Comparison of ENCODE assay signal across 15 cellular contexts in genomic region chrX:51851507-51852085, GRCh38. TPM values are rescaled to one million over a fixed set of nuclear protein-coding genes. Genes with fewer than 3 reads are reported as not detected.
A peak's percentile ranks its signal among the peaks of the same experiment; 100 is the strongest.
DNase-seq lines count a peak whose midpoint lies in the region; ATAC-seq and TF ChIP-seq lines count a peak whose summit lies in the region.
"Had no signal": no experiment of that assay in that cellular context is flagged by ENCODE, and none has a peak within 500 bp of the region (broad histone marks: within the 10 kb centered on the region; RNA-seq: fewer than 3 reads in every experiment).

No MANE protein-coding gene starts in this region.

- TF ChIP-seq CTCF in activated CD8-positive, alpha-beta T cell treated with anti-CD3 and anti-CD28 coated beads for 36 hours (IDR thresholded peaks at IDR 0.05) = no peak
- TF ChIP-seq CTCF in RWPE2 (IDR thresholded peaks at IDR 0.05; ENCODE audit: poor library complexity, severe bottlenecking) = no peak
- no peak for TF ChIP-seq CTCF in right atrium auricular region (IDR thresholded peaks at IDR 0.05)

- peaks cover 18% of the 10 kb centered on the region for H3K4me1 Mint-ChIP-seq in activated CD8-positive, alpha-beta T cell treated with anti-CD3 and anti-CD28 coated beads for 36 hours (ENCODE audit: low read depth)
- peaks cover 2% of the 10 kb centered on the region for H3K4me1 Mint-ChIP-seq in activated CD8-positive, alpha-beta T cell treated with anti-CD3 and anti-CD28 coated beads, Interleukin-2, amount 10 ng/mL, durations not matched to agents 7 days and 5 days (ENCODE audit: low read depth)
- peaks cover 8% of the 10 kb centered on the region for H3K4me1 Mint-ChIP-seq in stimulated activated naive CD8-positive, alpha-beta T cell treated with anti-CD3 and anti-CD28 coated beads, Interleukin-15, amount 100 ng/mL, for 72 hours
- H3K4me1 Mint-ChIP-seq: nephron had no signal

- DNase-seq in activated CD8-positive, alpha-beta T cell treated with anti-CD3 and anti-CD28 coated beads for 36 hours = peak; percentile 1
- DNase-seq in activated CD8-positive, alpha-beta T cell treated with anti-CD3 and anti-CD28 coated beads, Interleukin-2, amount 10 ng/mL, durations not matched to agents 7 days and 5 days = no peak
- no peak for DNase-seq in RWPE2 (ENCODE audit: low spot score)
- no peak for DNase-seq in stimulated activated naive CD8-positive, alpha-beta T cell treated with anti-CD3 and anti-CD28 coated beads, Interleukin-15, amount 100 ng/mL, for 72 hours
- no peak for DNase-seq in right atrium auricular region (ENCODE audit: low spot score)
- no peak for DNase-seq in Karpas-422
- DNase-seq in hypothalamus (lab: John Stamatoyannopoulos, UW) = no peak
- DNase-seq: adrenal gland, left ventricle myocardium inferior, MV-4-11, NCI-H510A, RPMI8226, T1000 had no signal

- no peaks in the 10 kb centered on the region; the same call in 1 of the 2 replicates for H3K36me3 ChIP-seq in RWPE2 (ENCODE audit: low read depth)
- H3K36me3 ChIP-seq in right atrium auricular region = no peaks in the 10 kb centered on the region
- peaks cover 20% of the 10 kb centered on the region for H3K36me3 ChIP-seq in Karpas-422 (ENCODE audit: insufficient read depth, low read length)
- H3K36me3 ChIP-seq: adrenal gland, left ventricle myocardium inferior had no signal

- H3K4me1 ChIP-seq in RWPE2 (ENCODE audit: insufficient read depth, poor library complexity, severe bottlenecking) (no peaks in the 10 kb centered on the region), right atrium auricular region (no peaks in the 10 kb centered on the region), Karpas-422 (ENCODE audit: low read length) (no peaks in the 10 kb centered on the region)
- H3K4me1 ChIP-seq: adrenal gland, left ventricle myocardium inferior had no signal

- H3K9ac ChIP-seq in Karpas-422 (ENCODE audit: low read length) = no peak overlapping the region

- no peak overlapping the region for H2AFZ ChIP-seq in Karpas-422 (ENCODE audit: low read length)

- H3K4me3 ChIP-seq in RWPE2 (ENCODE audit: severe bottlenecking) (no peak overlapping the region), right atrium auricular region (no peak overlapping the region), Karpas-422 (ENCODE audit: low read length) (no peak overlapping the region)
- H3K4me3 ChIP-seq: adrenal gland, left ventricle myocardium inferior had no signal

- no peaks in the 10 kb centered on the region for H4K20me1 ChIP-seq in Karpas-422 (ENCODE audit: insufficient read depth, low read depth, low read length)

- H3K4me3 Mint-ChIP-seq in activated CD8-positive, alpha-beta T cell treated with anti-CD3 and anti-CD28 coated beads for 36 hours = no peak overlapping the region
- H3K4me3 Mint-ChIP-seq in activated CD8-positive, alpha-beta T cell treated with anti-CD3 and anti-CD28 coated beads, Interleukin-2, amount 10 ng/mL, durations not matched to agents 7 days and 5 days = no peak overlapping the region
- H3K4me3 Mint-ChIP-seq in stimulated activated naive CD8-positive, alpha-beta T cell treated with anti-CD3 and anti-CD28 coated beads, Interleukin-15, amount 100 ng/mL, for 72 hours = no peak overlapping the region
- H3K4me3 Mint-ChIP-seq: nephron had no signal

- no peaks in the 10 kb centered on the region for H3K9me2 ChIP-seq in Karpas-422 (replicated peaks; ENCODE audit: insufficient read depth, low read length)

- H3K27me3 ChIP-seq in RWPE2 (ENCODE audit: insufficient read depth, poor library complexity, severe bottlenecking) (no peaks in the 10 kb centered on the region), right atrium auricular region (no peaks in the 10 kb centered on the region), Karpas-422 (ENCODE audit: low read length) (no peaks in the 10 kb centered on the region)

- H3K27me3 Mint-ChIP-seq in activated CD8-positive, alpha-beta T cell treated with anti-CD3 and anti-CD28 coated beads for 36 hours = no peaks in the 10 kb centered on the region
- H3K27me3 Mint-ChIP-seq in activated CD8-positive, alpha-beta T cell treated with anti-CD3 and anti-CD28 coated beads, Interleukin-2, amount 10 ng/mL, durations not matched to agents 7 days and 5 days (ENCODE audit: low read depth) = no peaks in the 10 kb centered on the region
- H3K27me3 Mint-ChIP-seq in stimulated activated naive CD8-positive, alpha-beta T cell treated with anti-CD3 and anti-CD28 coated beads, Interleukin-15, amount 100 ng/mL, for 72 hours = no peaks in the 10 kb centered on the region

- peaks cover 7% of the 10 kb centered on the region for H3K9me3 Mint-ChIP-seq in activated CD8-positive, alpha-beta T cell treated with anti-CD3 and anti-CD28 coated beads for 36 hours
- peaks cover 4% of the 10 kb centered on the region for H3K9me3 Mint-ChIP-seq in activated CD8-positive, alpha-beta T cell treated with anti-CD3 and anti-CD28 coated beads, Interleukin-2, amount 10 ng/mL, durations not matched to agents 7 days and 5 days (ENCODE audit: insufficient read depth)
- H3K9me3 Mint-ChIP-seq in stimulated activated naive CD8-positive, alpha-beta T cell treated with anti-CD3 and anti-CD28 coated beads, Interleukin-15, amount 100 ng/mL, for 72 hours = peaks cover 5 to 8% of the 10 kb centered on the region in 2 donors

- H3K36me3 Mint-ChIP-seq in activated CD8-positive, alpha-beta T cell treated with anti-CD3 and anti-CD28 coated beads for 36 hours (ENCODE audit: low read depth) = peaks cover 48% of the 10 kb centered on the region
- H3K36me3 Mint-ChIP-seq in activated CD8-positive, alpha-beta T cell treated with anti-CD3 and anti-CD28 coated beads, Interleukin-2, amount 10 ng/mL, durations not matched to agents 7 days and 5 days (ENCODE audit: low read depth) = peaks cover 42% of the 10 kb centered on the region

- ATAC-seq in activated CD8-positive, alpha-beta T cell treated with anti-CD3 and anti-CD28 coated beads for 36 hours = peak; percentile 65
- no peak for ATAC-seq in activated CD8-positive, alpha-beta T cell treated with anti-CD3 and anti-CD28 coated beads, Interleukin-2, amount 10 ng/mL, durations not matched to agents 7 days and 5 days
- ATAC-seq in HG02884 (IDR thresholded peaks at IDR 0.05; ENCODE audit: unreplicated experiment) = peak; percentile 50
- peak; percentile 82 for ATAC-seq in RWPE2 (ENCODE audit: low read depth)
- peak; percentile 67 for ATAC-seq in stimulated activated naive CD8-positive, alpha-beta T cell treated with anti-CD3 and anti-CD28 coated beads, Interleukin-15, amount 100 ng/mL, for 72 hours

- no peak overlapping the region for H3K4me2 ChIP-seq in Karpas-422 (ENCODE audit: low read depth, low read length, poor library complexity, severe bottlenecking)

- H3K27ac Mint-ChIP-seq in activated CD8-positive, alpha-beta T cell treated with anti-CD3 and anti-CD28 coated beads for 36 hours = no peak overlapping the region
- H3K27ac Mint-ChIP-seq in activated CD8-positive, alpha-beta T cell treated with anti-CD3 and anti-CD28 coated beads, Interleukin-2, amount 10 ng/mL, durations not matched to agents 7 days and 5 days = no peak overlapping the region
- H3K27ac Mint-ChIP-seq in stimulated activated naive CD8-positive, alpha-beta T cell treated with anti-CD3 and anti-CD28 coated beads, Interleukin-15, amount 100 ng/mL, for 72 hours = peak overlapping the region in 1 of 2 donors; percentile 12
- H3K27ac Mint-ChIP-seq: nephron had no signal

- H3K79me2 ChIP-seq in Karpas-422 (ENCODE audit: low read length) = peaks cover 76% of the 10 kb centered on the region

- POLR2A ChIA-PET in activated CD8-positive, alpha-beta T cell treated with anti-CD3 and anti-CD28 coated beads for 36 hours (lab: Charles Lee) = no interaction called here
- POLR2A ChIA-PET in activated CD8-positive, alpha-beta T cell treated with anti-CD3 and anti-CD28 coated beads, Interleukin-2, amount 10 ng/mL, durations not matched to agents 7 days and 5 days (lab: Charles Lee) = no interaction called here

- no peaks in the 10 kb centered on the region for H3K9me3 ChIP-seq in RWPE2 (ENCODE audit: severe bottlenecking)
- peaks cover 2% of the 10 kb centered on the region in 2 donors for H3K9me3 ChIP-seq in right atrium auricular region
- no peaks in the 10 kb centered on the region for H3K9me3 ChIP-seq in Karpas-422 (ENCODE audit: low read length)
- H3K9me3 ChIP-seq: adrenal gland had no signal

- intact Hi-C loops in activated CD8-positive, alpha-beta T cell treated with anti-CD3 and anti-CD28 coated beads for 36 hours (cut with micrococcal nuclease) = no loop called here

- no peak overlapping the region for H3K27ac ChIP-seq in RWPE2 (ENCODE audit: poor library complexity, severe bottlenecking)
- H3K27ac ChIP-seq in right atrium auricular region = no peak overlapping the region
- no peak overlapping the region for H3K27ac ChIP-seq in Karpas-422 (ENCODE audit: low read length)
- H3K27ac ChIP-seq: adrenal gland, left ventricle myocardium inferior had no signal

- CTCF ChIA-PET in activated CD8-positive, alpha-beta T cell treated with anti-CD3 and anti-CD28 coated beads for 36 hours (lab: Charles Lee) = no interaction called here
- CTCF ChIA-PET in activated CD8-positive, alpha-beta T cell treated with anti-CD3 and anti-CD28 coated beads, Interleukin-2, amount 10 ng/mL, durations not matched to agents 7 days and 5 days (lab: Charles Lee) = no interaction called here

RNA-seq across cellular contexts. Expression of gene MAGED1, which starts 41.8 kb away (rescaled TPM):
- 10 to 100 TPM; 60.1 to 63.0 TPM for total RNA-seq in activated CD8-positive, alpha-beta T cell treated with anti-CD3 and anti-CD28 coated beads for 36 hours
- total RNA-seq in activated CD8-positive, alpha-beta T cell treated with anti-CD3 and anti-CD28 coated beads, Interleukin-2, amount 10 ng/mL, durations not matched to agents 7 days and 5 days = 10 to 100 TPM; 42.6 to 45.0 TPM
- 100 to 1,000 TPM in 1 of 2 donors, 10 to 100 TPM in 1; 75.2 to 127 TPM for total RNA-seq in right atrium auricular region
- total RNA-seq in Karpas-422 (2014; rRNA removed; shearing (Covaris generic); ENCODE audit: low replicate concordance) = 92.5 and 93.5 TPM in 2 replicates
